ENCODE assay signal across 14 cellular contexts in the genomic region with DNA sequence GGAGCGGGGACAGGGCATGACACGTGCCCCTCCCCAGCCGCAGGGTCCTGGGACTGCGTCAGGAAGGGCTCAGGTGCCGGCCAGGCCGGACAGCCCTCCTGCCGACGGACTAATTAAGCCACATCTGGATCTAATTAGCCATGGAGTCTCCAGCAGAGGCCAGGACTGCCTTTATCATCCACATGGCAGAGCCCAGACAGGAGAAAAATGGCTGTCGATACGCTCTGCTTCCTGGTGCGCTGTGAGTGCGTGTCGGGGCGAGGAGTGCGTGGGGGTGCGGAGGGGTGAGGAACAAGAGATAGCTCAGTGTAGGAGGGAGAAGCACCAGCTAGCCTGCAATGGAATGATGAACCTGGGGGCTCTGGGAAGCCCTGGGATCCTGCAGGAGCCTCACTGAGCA.
DNase-seq lines count a peak whose midpoint lies in the region; ATAC-seq and TF ChIP-seq lines count a peak whose summit lies in the region.
"Had no signal": no experiment of that assay in that cellular context is flagged by ENCODE, and none has a peak within 500 bp of the region (broad histone marks: within the 10 kb centered on the region; RNA-seq: fewer than 3 reads in every experiment).

No MANE protein-coding gene starts in this region.

- no peaks in the 10 kb centered on the region for H3K79me2 ChIP-seq in smooth muscle cell (ENCODE audit: low read depth)

- intact Hi-C loops in CD4-positive, alpha-beta T cell (cut with DNase I, micrococcal nuclease) = no loop called here
- intact Hi-C loops in esophagus squamous epithelium (cut with DNase I) = no loop called here

- H3K27me3 ChIP-seq in smooth muscle cell (ENCODE audit: low read depth) (peaks cover 5% of the 10 kb centered on the region), esophagus squamous epithelium (peaks cover 0 to 48% (median 0%) of the 10 kb centered on the region in 4 donors)
- peaks cover 17% of the 10 kb centered on the region for H3K27me3 ChIP-seq in CD4-positive, alpha-beta T cell (ENCODE audit: control insufficient read depth, insufficient read depth, low read length)

- no peak for ATAC-seq in left lobe of liver
- ATAC-seq in CD4-positive, alpha-beta T cell (ENCODE audit: poor library complexity) = no peak

- no peaks in the 10 kb centered on the region for H3K4me1 Mint-ChIP-seq in CD4-positive, alpha-beta T cell (ENCODE audit: low read depth)
- H3K4me1 Mint-ChIP-seq: IgD-negative memory B cell had no signal

- H3K36me3 ChIP-seq in smooth muscle cell (ENCODE audit: low read depth) = no peaks in the 10 kb centered on the region
- H3K36me3 ChIP-seq in esophagus squamous epithelium = no peaks in the 10 kb centered on the region

- H3F3A ChIP-seq in smooth muscle cell (ENCODE audit: low read depth) = no peaks in the 10 kb centered on the region

- no peak overlapping the region for H3K9ac ChIP-seq in smooth muscle cell (ENCODE audit: low read depth)

- H3K4me3 ChIP-seq in smooth muscle cell (no peak overlapping the region), esophagus squamous epithelium (no peak overlapping the region)

- 35% methylated on average over 16 of the region's 16 CpGs for WGBS in smooth muscle cell (ENCODE audit: low lambda C conversion rate)
- 91% methylated on average over 8 of the region's 16 CpGs for WGBS in esophagus squamous epithelium, 2 donors

- no peaks in the 10 kb centered on the region for H3K9me3 Mint-ChIP-seq in CD4-positive, alpha-beta T cell
- H3K9me3 Mint-ChIP-seq: H9, IgD-negative memory B cell had no signal

- H3K4me3 Mint-ChIP-seq in CD4-positive, alpha-beta T cell = no peak overlapping the region
- H3K4me3 Mint-ChIP-seq: H9, IgD-negative memory B cell had no signal

- POLR2A ChIA-PET in CD4-positive, alpha-beta T cell (lab: Charles Lee) = no interaction called here

- no peak for TF ChIP-seq POLR2A in esophagus squamous epithelium (IDR thresholded peaks at IDR 0.05)

- H3K4me1 ChIP-seq in smooth muscle cell (ENCODE audit: low read depth) (no peaks in the 10 kb centered on the region), esophagus squamous epithelium (peaks cover 0 to 8% (median 0%) of the 10 kb centered on the region in 3 donors)

- H4K20me1 ChIP-seq in smooth muscle cell (ENCODE audit: low read depth) = no peaks in the 10 kb centered on the region

- H3K27ac ChIP-seq in smooth muscle cell (ENCODE audit: low read depth) (no peak overlapping the region), esophagus squamous epithelium (no peak overlapping the region)
- H3K27ac ChIP-seq in CD4-positive, alpha-beta T cell (ENCODE audit: low read depth, low read length) = no peak overlapping the region
- H3K27ac ChIP-seq: C4-2B had no signal

- H3K27ac Mint-ChIP-seq in CD4-positive, alpha-beta T cell = no peak overlapping the region
- H3K27ac Mint-ChIP-seq: H9 had no signal

- no peak overlapping the region for H2AFZ ChIP-seq in smooth muscle cell (ENCODE audit: low read depth)

- TF ChIP-seq CTCF in smooth muscle cell (IDR thresholded peaks at IDR 0.05; ENCODE audit: borderline replicate concordance, insufficient read depth, poor library complexity, severe bottlenecking) (no peak), esophagus squamous epithelium (IDR thresholded peaks at IDR 0.05) (no peak)
- TF ChIP-seq CTCF in CD4-positive, alpha-beta T cell (IDR thresholded peaks at IDR 0.05) = no peak

- peaks cover under 1% of the 10 kb centered on the region for H3K27me3 Mint-ChIP-seq in CD4-positive, alpha-beta T cell

- H3K4me2 ChIP-seq in smooth muscle cell = peak overlapping the region; percentile 14

- CTCF ChIA-PET in CD4-positive, alpha-beta T cell (lab: Charles Lee) = no interaction called here

- H3K36me3 Mint-ChIP-seq in CD4-positive, alpha-beta T cell (ENCODE audit: low read depth) = no peaks in the 10 kb centered on the region

- DNase-seq in EL (peak; percentile 8), amniotic epithelial cell (ENCODE audit: low read depth) (peak; percentile 30), left lobe of liver (ENCODE audit: low spot score) (peak; percentile 24), smooth muscle cell (lab: John Stamatoyannopoulos, UW; ENCODE audit: unreplicated experiment) (no peak), midbrain (lab: John Stamatoyannopoulos, UW) (no peak), esophagus squamous epithelium (lab: John Stamatoyannopoulos, UW) (no peak)
- DNase-seq in CD4-positive, alpha-beta T cell = no peak
- DNase-seq: COR-L47, DMS53, H9, NCI-H1930, NCI-H524 had no signal

- H3K9me3 ChIP-seq in smooth muscle cell (replicated peaks; ENCODE audit: low read depth) = no peaks in the 10 kb centered on the region
- no peaks in the 10 kb centered on the region for H3K9me3 ChIP-seq in CD4-positive, alpha-beta T cell (ENCODE audit: control insufficient read depth, low read length)
- no peaks in the 10 kb centered on the region for H3K9me3 ChIP-seq in esophagus squamous epithelium

Comparison
In these comparisons a context has a peak if more than half of its experiments do, and no peak if none do; other contexts are left out.
1. DNase-seq: peak in EL (single experiment), amniotic epithelial cell (single experiment) and left lobe of liver (single experiment); none in smooth muscle cell (single experiment), CD4-positive, alpha-beta T cell (0 of 10), midbrain (single experiment) and esophagus squamous epithelium (single experiment).